Comparison of ENCODE assay signal across 13 cellular contexts in genomic region chr2:42929577-42929984, GRCh38.
DNase-seq lines count a peak whose midpoint lies in the region; ATAC-seq and TF ChIP-seq lines count a peak whose summit lies in the region.
"Had no signal": no experiment of that assay in that cellular context is flagged by ENCODE, and none has a peak within 500 bp of the region (broad histone marks: within the 10 kb centered on the region; RNA-seq: fewer than 3 reads in every experiment).

No MANE protein-coding gene starts in this region.

- H3K4me3 Mint-ChIP-seq in neural progenitor cell: no peak overlapping the region
- H3K4me3 Mint-ChIP-seq: activated CD4-positive, alpha-beta T cell treated with anti-CD3 and anti-CD28 coated beads, Interleukin-2, amount 10 ng/mL, durations not matched to agents 7 days and 5 days; effector memory CD8-positive, alpha-beta T cell had no signal

- H3K4me1 ChIP-seq in esophagus squamous epithelium: peaks cover 78 to 100% (median 95%) of the 10 kb centered on the region in 3 donors
- peaks cover 77% of the 10 kb centered on the region for H3K4me1 ChIP-seq in neural progenitor cell
- H3K4me1 ChIP-seq in tibial artery: peaks cover 24 to 98% (median 90%) of the 10 kb centered on the region in 4 donors

- WGBS in esophagus squamous epithelium, 2 donors: 40 to 58% methylated on average over 1 to 3 of the region's 4 CpGs

- H3K9me3 Mint-ChIP-seq in neural progenitor cell: no peaks in the 10 kb centered on the region
- H3K9me3 Mint-ChIP-seq: activated CD4-positive, alpha-beta T cell treated with anti-CD3 and anti-CD28 coated beads, Interleukin-2, amount 10 ng/mL, durations not matched to agents 7 days and 5 days; effector memory CD8-positive, alpha-beta T cell had no signal

- no peaks in the 10 kb centered on the region for H3K9me3 ChIP-seq in esophagus squamous epithelium
- H3K9me3 ChIP-seq in neural progenitor cell (ENCODE audit: low read depth): no peaks in the 10 kb centered on the region
- H3K9me3 ChIP-seq in tibial artery: no peaks in the 10 kb centered on the region

- TF ChIP-seq POLR2A in esophagus squamous epithelium (IDR thresholded peaks at IDR 0.05): no peak

- peaks cover 5% of the 10 kb centered on the region for H3K27me3 Mint-ChIP-seq in neural progenitor cell (ENCODE audit: insufficient read depth, low read depth)
- H3K27me3 Mint-ChIP-seq: effector memory CD8-positive, alpha-beta T cell had no signal

- H4K20me1 ChIP-seq in neural progenitor cell (ENCODE audit: low read depth): no peaks in the 10 kb centered on the region

- peaks cover 83% of the 10 kb centered on the region for H3F3A ChIP-seq in neural progenitor cell (ENCODE audit: low read depth)

- H2AFZ ChIP-seq in neural progenitor cell (replicated peaks): no peak overlapping the region

- peak overlapping the region; percentile 28; the same call in 1 of the 2 replicates for H3K27ac ChIP-seq in VCaP
- H3K27ac ChIP-seq in esophagus squamous epithelium: peak overlapping the region; percentile 77 to 93 (median 86)
- H3K27ac ChIP-seq in neural progenitor cell: peak overlapping the region; percentile 74
- peak overlapping the region; percentile 85 to 92 for H3K27ac ChIP-seq in tibial artery

- in situ Hi-C loops in GM13977 (cut with MboI; ENCODE audit: low pct_unique_long_range_greater_than_20kb, low sequenced_read_pairs, unreplicated experiment): no loop called here

- no peaks in the 10 kb centered on the region for H3K36me3 Mint-ChIP-seq in neural progenitor cell

- peak overlapping the region; percentile 86 for H3K27ac Mint-ChIP-seq in neural progenitor cell
- H3K27ac Mint-ChIP-seq: activated CD4-positive, alpha-beta T cell treated with anti-CD3 and anti-CD28 coated beads, Interleukin-2, amount 10 ng/mL, durations not matched to agents 7 days and 5 days; effector memory CD8-positive, alpha-beta T cell had no signal

- no peak for DNase-seq in esophagus squamous epithelium (lab: John Stamatoyannopoulos, UW)
- DNase-seq in neural progenitor cell (ENCODE audit: low spot score): peak; percentile 31
- DNase-seq in tibial artery: no peak
- no peak for DNase-seq in SK-N-DZ (ENCODE audit: low spot score)
- DNase-seq in head of caudate nucleus: no peak
- DNase-seq in GM13977 (ENCODE audit: low spot score): no peak
- DNase-seq: activated CD4-positive, alpha-beta T cell treated with anti-CD3 and anti-CD28 coated beads, Interleukin-2, amount 10 ng/mL, durations not matched to agents 7 days and 5 days; DND-41; effector memory CD8-positive, alpha-beta T cell; NCI-H446 treated with DMSO at 0.1 percent for 48 hours; SIG-M5 had no signal

- H3K4me3 ChIP-seq in esophagus squamous epithelium: no peak overlapping the region
- no peak overlapping the region for H3K4me3 ChIP-seq in neural progenitor cell
- no peak overlapping the region for H3K4me3 ChIP-seq in tibial artery

- H3K36me3 ChIP-seq in esophagus squamous epithelium: no peaks in the 10 kb centered on the region
- H3K36me3 ChIP-seq in neural progenitor cell: no peaks in the 10 kb centered on the region
- no peaks in the 10 kb centered on the region for H3K36me3 ChIP-seq in tibial artery

- H3K4me1 Mint-ChIP-seq in neural progenitor cell: peaks cover 85% of the 10 kb centered on the region

- H3K4me2 ChIP-seq in neural progenitor cell: peak overlapping the region; percentile 21

- no peak overlapping the region for H3K9ac ChIP-seq in neural progenitor cell

- H3K27me3 ChIP-seq in esophagus squamous epithelium (no peaks in the 10 kb centered on the region), neural progenitor cell (no peaks in the 10 kb centered on the region), tibial artery (no peaks in the 10 kb centered on the region)

- TF ChIP-seq CTCF in VCaP (conservative IDR thresholded peaks at IDR 0.05) (no peak), esophagus squamous epithelium (IDR thresholded peaks at IDR 0.05) (no peak), neural progenitor cell (IDR thresholded peaks at IDR 0.05) (no peak), tibial artery (IDR thresholded peaks at IDR 0.05) (no peak), GM13977 (IDR thresholded peaks at IDR 0.05; ENCODE audit: extremely low read depth, insufficient read depth, missing control alignments) (no peak)

- no peaks in the 10 kb centered on the region for H3K79me2 ChIP-seq in neural progenitor cell (ENCODE audit: low read depth)

- ATAC-seq in GM18519 (IDR thresholded peaks at IDR 0.05; ENCODE audit: low FRiP score, unreplicated experiment): no peak
- ATAC-seq: effector memory CD8-positive, alpha-beta T cell had no signal

- intact Hi-C loops in esophagus squamous epithelium (cut with DNase I): loop anchor here (5.0 kb wide), 1 partner anchor 72 kb away; no protein-coding TSS in a partner anchor
- intact Hi-C loops in tibial artery (cut with DNase I; ENCODE audit: low total_unique reads): no loop called here
- intact Hi-C loops in head of caudate nucleus (cut with DNase I): loop anchor here (10.0 kb wide), 1 partner anchor 95 kb away; no protein-coding TSS in a partner anchor

Comparison
In these comparisons a context has a peak if more than half of its experiments do, and no peak if none do; other contexts are left out.
1. H3K27ac ChIP-seq: peak in every context shown above with its lines; median percentile 88 in tibial artery; 86 in esophagus squamous epithelium; 74 in neural progenitor cell; 28 in VCaP.